ENCODE assay signal across 8 cellular contexts in genomic region chr11:117875397-117876048, GRCh38. TPM values are rescaled to one million over a fixed set of nuclear protein-coding genes. Genes with fewer than 3 reads are reported as not detected.
DNase-seq lines count a peak whose midpoint lies in the region; ATAC-seq, FAIRE-seq and TF ChIP-seq lines count a peak whose summit lies in the region.

No MANE protein-coding gene starts in this region.

- peaks cover 0 to 11% of the 10 kb centered on the region in 2 experiments; a peak in 2 of 5 replicates for H3K4me1 ChIP-seq in K562 (replicated peaks in 1 of 2; ENCODE audit: control insufficient read depth in 2 of 2, insufficient read depth in 2 of 2, low read length in 2 of 2)
- H3K4me1 ChIP-seq in muscle layer of colon (ENCODE audit: insufficient read depth, low read length), result peaks cover 65% of the 10 kb centered on the region
- H3K4me1 ChIP-seq in uterus, result peaks cover 15 to 18% of the 10 kb centered on the region in 2 donors

- WGBS in K562 (ENCODE audit: insufficient coverage, low coverage, missing lambda C conversion rate), result 3% methylated on average over 17 of the region's 19 CpGs

- H3K9me3 ChIP-seq in K562 (replicated peaks; ENCODE audit: control insufficient read depth, insufficient read depth, low read depth, low read length) (no peaks in the 10 kb centered on the region), muscle layer of colon (ENCODE audit: low read length) (no peaks in the 10 kb centered on the region), uterus (no peaks in the 10 kb centered on the region)

- H3K4me3 Mint-ChIP-seq in Calu3 (ENCODE audit: low read depth, unreplicated experiment), result peak overlapping the region; percentile 71

- no peak overlapping the region for H3K27ac ChIP-seq in K562 (ENCODE audit: extremely low read depth, low read depth, low read length)
- H3K27ac ChIP-seq in muscle layer of colon (ENCODE audit: low read depth, low read length), result peak overlapping the region; percentile 98
- H3K27ac ChIP-seq in uterus, result peak overlapping the region; percentile 85 to 89

- TF ChIP-seq POLR2A in K562 (conservative IDR thresholded peaks at IDR 0.05) (no peak), uterus (IDR thresholded peaks at IDR 0.05) (no peak)

- H3K4me2 ChIP-seq in K562 (ENCODE audit: insufficient read depth, low read length), result no peak overlapping the region

- H3K36me3 ChIP-seq in K562 (ENCODE audit: control insufficient read depth, insufficient read depth, low read length) (no peaks in the 10 kb centered on the region), muscle layer of colon (ENCODE audit: insufficient read depth, low read length) (no peaks in the 10 kb centered on the region), uterus (no peaks in the 10 kb centered on the region)

- no peak for TF ChIP-seq EP300 in K562 (IDR thresholded peaks at IDR 0.05; ENCODE audit: low read length)

- H3K9ac ChIP-seq in K562 (ENCODE audit: insufficient read depth in 1 of 2, low read depth in 2 of 2, low read length in 2 of 2) (no peak overlapping the region), muscle layer of colon (ENCODE audit: low read length) (peak overlapping the region; percentile 90)

- H3K27me3 ChIP-seq in K562 (ENCODE audit: control insufficient read depth in 2 of 2, insufficient read depth in 2 of 2, low read length in 2 of 2), result peaks cover 76 to 97% of the 10 kb centered on the region in 2 experiments
- H3K27me3 ChIP-seq in muscle layer of colon (ENCODE audit: control insufficient read depth in 1 of 2, insufficient read depth in 2 of 2, low read length in 2 of 2), result no peaks in the 10 kb centered on the region
- no peaks in the 10 kb centered on the region for H3K27me3 ChIP-seq in uterus

- H4K20me1 ChIP-seq in K562 (replicated peaks; ENCODE audit: control insufficient read depth, insufficient read depth, low read length), result peaks cover 13% of the 10 kb centered on the region

- POLR2A ChIA-PET in K562 (lab: Yijun Ruan, JAX), result interaction anchor here (0.5 kb wide), 1 partner anchor 9 kb away, joined by 3 read pairs; no protein-coding TSS in a partner anchor

- in situ Hi-C loops in K562 (cut with MboI), result no loop called here

- no peaks in the 10 kb centered on the region for H3K9me3 Mint-ChIP-seq in Calu3 (ENCODE audit: low read depth, unreplicated experiment)

- no peak overlapping the region for H2AFZ ChIP-seq in K562 (ENCODE audit: low read depth, low read length)

- H3K79me2 ChIP-seq in K562 (ENCODE audit: control insufficient read depth, insufficient read depth, low read length), result no peaks in the 10 kb centered on the region

- DNase-seq in Calu3 (no peak), NCI-H526 treated with DMSO at 0.1 percent for 48 hours (lab: John Stamatoyannopoulos, UW) (peak; percentile 84), K562 (ENCODE audit: extremely low read depth in 1 of 4, low spot score in 3 of 4) (no peak), uterus (no peak)

- no TSS peak for BruUV-seq in Calu3 (replicated peaks; lab: Mats Ljungman, UMichigan)
- BruUV-seq in K562 (replicated peaks; lab: Mats Ljungman, UMichigan), result no TSS peak

- H3K4me3 ChIP-seq in K562, result no peak overlapping the region
- H3K4me3 ChIP-seq in muscle layer of colon (ENCODE audit: low read depth in 1 of 2, low read length in 2 of 2), result peak overlapping the region; percentile 78 to 96
- peak overlapping the region; percentile 74 to 83 for H3K4me3 ChIP-seq in uterus

- no peak for FAIRE-seq in K562 (lab: Jason Lieb, UNC)

- no peak for TF ChIP-seq RAD21 in K562 (CRISPR knock-in tag; conservative IDR thresholded peaks at IDR 0.05 in 1 of 2, IDR thresholded peaks at IDR 0.05 in 1 of 2)

- peaks cover 8% of the 10 kb centered on the region for H3K4me1 Mint-ChIP-seq in Calu3 (ENCODE audit: low read depth, unreplicated experiment)

- CTCF ChIA-PET in Calu3 (lab: Charles Lee), result no interaction called here
- CTCF ChIA-PET in K562 (lab: Yijun Ruan, JAX; ENCODE audit: low intra/inter-chr PET ratio), result no interaction called here

- ATAC-seq in K562 (no peak), GM18867 (IDR thresholded peaks at IDR 0.05; ENCODE audit: unreplicated experiment) (no peak), HG02623 (IDR thresholded peaks at IDR 0.05; ENCODE audit: unreplicated experiment) (no peak), GM21526 (IDR thresholded peaks at IDR 0.05; ENCODE audit: low FRiP score, unreplicated experiment) (no peak)

- peaks cover 7% of the 10 kb centered on the region for H3K36me3 Mint-ChIP-seq in Calu3 (ENCODE audit: insufficient read depth, unreplicated experiment)

- intact Hi-C loops in Calu3 (cut with micrococcal nuclease; ENCODE audit: unreplicated experiment) (no loop called here), K562 (cut with micrococcal nuclease) (no loop called here), uterus (cut with DNase I; ENCODE audit: low total_unique reads) (no loop called here)

- no peaks in the 10 kb centered on the region for H3K9me1 ChIP-seq in K562 (ENCODE audit: control insufficient read depth, insufficient read depth, low read length)

- H3K27me3 Mint-ChIP-seq in Calu3 (ENCODE audit: unreplicated experiment), result peaks cover 92% of the 10 kb centered on the region

- H3K27ac Mint-ChIP-seq in Calu3 (ENCODE audit: unreplicated experiment), result no peak overlapping the region

- TF ChIP-seq CTCF in Calu3 (IDR thresholded peaks at IDR 0.05; ENCODE audit: unreplicated experiment) (no peak), K562 (IDR thresholded peaks at IDR 0.05 in 2 of 3, conservative IDR thresholded peaks at IDR 0.05 in 1 of 3; ENCODE audit: insufficient read depth in 2 of 3, low read depth in 1 of 3, low read length in 3 of 3) (no peak), uterus (IDR thresholded peaks at IDR 0.05) (peak in 1 of 4 experiments; percentile 15)

RNA-seq across cellular contexts. Expression of gene FXYD6, which starts 0.9 kb away (rescaled TPM):
- total RNA-seq in Calu3 (2022) (0.61 and 0.78 TPM in 2 replicates), K562 (2014; rRNA removed) (not detected in 2 replicates), K562 (2014; rRNA removed; fragmentation: Illumina TruSeq; extraction: Trizol) (not detected in 2 replicates), K562 (2015; rRNA removed; fragmentation: Illumina TruSeq; extraction: Trizol) (not detected in 2 replicates), K562 (2021) (0.27 and 0.35 TPM in 2 replicates), uterus (100 to 1,000 TPM in 3 of 4 donors, 10 to 100 TPM in 1; 85.3 to 307 (median 192) TPM)
- total RNA-seq in K562 (2011; cell fraction: chromatin; rRNA removed; ENCODE audit: low replicate concordance), result not detected in 2 replicates
- total RNA-seq in K562 (2011; cell fraction: nucleolus; rRNA removed), result not detected in 2 replicates
- total RNA-seq in K562 (2011; cell fraction: nucleoplasm; rRNA removed), result not detected in 2 replicates
- polyA plus RNA-seq in K562 (2011; rRNA removed) (not detected in 2 replicates), K562 (2014; fragmentation: Illumina TruSeq; extraction: Trizol) (not detected in 2 replicates), K562 (2014; fragmentation: Nextera tagmentation; extraction: Ambion mirVana) (not detected), K562 (2014; rRNA removed) (0.07 TPM in 1 of 2 replicates, not detected in the other)
- 0.06 TPM in 1 of 2 replicates, not detected in the other for polyA plus RNA-seq in K562 (2011; cell fraction: cytosol; rRNA removed)
- polyA plus RNA-seq in K562 (2011; cell fraction: nucleus; rRNA removed), result 0.11 TPM in 1 of 2 replicates, not detected in the other
- 0.07 and 0.14 TPM in 2 replicates for polyA plus RNA-seq in K562 (2012)
- 0.18 TPM in 1 of 2 replicates, not detected in the other for polyA minus RNA-seq in K562 (2011; rRNA and poly(A)+ RNA removed)
- polyA minus RNA-seq in K562 (2011; cell fraction: cytosol; rRNA and poly(A)+ RNA removed), result not detected in 2 replicates
- polyA minus RNA-seq in K562 (2011; cell fraction: nucleus; rRNA and poly(A)+ RNA removed), result not detected in 2 replicates

RNA-seq across cellular contexts. Expression of gene FXYD2, which starts 51.0 kb away (rescaled TPM):
- total RNA-seq in Calu3 (2022) (7.9 and 9.0 TPM in 2 replicates), K562 (2014; rRNA removed) (not detected in 2 replicates), K562 (2014; rRNA removed; fragmentation: Illumina TruSeq; extraction: Trizol) (not detected in 2 replicates), K562 (2015; rRNA removed; fragmentation: Illumina TruSeq; extraction: Trizol) (not detected in 2 replicates), K562 (2021) (0.29 TPM in 1 of 2 replicates, not detected in the other), uterus (10 to 100 TPM in 1 of 4 donors, 1 to 10 TPM in 3; 2.1 to 36.4 (median 6.2) TPM)
- not detected in 2 replicates for total RNA-seq in K562 (2011; cell fraction: chromatin; rRNA removed; ENCODE audit: low replicate concordance)
- not detected in 2 replicates for total RNA-seq in K562 (2011; cell fraction: nucleolus; rRNA removed)
- not detected in 2 replicates for total RNA-seq in K562 (2011; cell fraction: nucleoplasm; rRNA removed)
- polyA plus RNA-seq in K562 (2011; rRNA removed) (not detected in 2 replicates), K562 (2014; fragmentation: Illumina TruSeq; extraction: Trizol) (not detected in 2 replicates), K562 (2014; fragmentation: Nextera tagmentation; extraction: Ambion mirVana) (not detected), K562 (2014; rRNA removed) (not detected in 2 replicates)
- not detected in 2 replicates for polyA plus RNA-seq in K562 (2011; cell fraction: cytosol; rRNA removed)
- not detected in 2 replicates for polyA plus RNA-seq in K562 (2011; cell fraction: nucleus; rRNA removed)
- not detected in 2 replicates for polyA plus RNA-seq in K562 (2012)
- polyA minus RNA-seq in K562 (2011; rRNA and poly(A)+ RNA removed), result not detected in 2 replicates
- polyA minus RNA-seq in K562 (2011; cell fraction: cytosol; rRNA and poly(A)+ RNA removed), result not detected in 2 replicates
- not detected in 2 replicates for polyA minus RNA-seq in K562 (2011; cell fraction: nucleus; rRNA and poly(A)+ RNA removed)

RNA-seq across cellular contexts. Expression of gene TMPRSS13, which starts 53.7 kb away (rescaled TPM):
- total RNA-seq in Calu3 (2022) (1.4 and 2.3 TPM in 2 replicates), K562 (2014; rRNA removed) (0.08 and 0.27 TPM in 2 replicates), K562 (2014; rRNA removed; fragmentation: Illumina TruSeq; extraction: Trizol) (0.15 TPM in 1 of 2 replicates, not detected in the other), K562 (2015; rRNA removed; fragmentation: Illumina TruSeq; extraction: Trizol) (0.14 and 0.19 TPM in 2 replicates), K562 (2021) (0.29 and 0.34 TPM in 2 replicates), uterus (under 1 TPM in 3 of 4 donors, not detected in 1; 0.15 to 0.90 (median 0.51) TPM)
- 1.1 TPM in 2 replicates for total RNA-seq in K562 (2011; cell fraction: chromatin; rRNA removed; ENCODE audit: low replicate concordance)
- total RNA-seq in K562 (2011; cell fraction: nucleolus; rRNA removed), result 0.33 and 0.66 TPM in 2 replicates
- 0.46 and 0.59 TPM in 2 replicates for total RNA-seq in K562 (2011; cell fraction: nucleoplasm; rRNA removed)
- polyA plus RNA-seq in K562 (2011; rRNA removed) (0.25 and 0.37 TPM in 2 replicates), K562 (2014; fragmentation: Illumina TruSeq; extraction: Trizol) (0.13 and 0.24 TPM in 2 replicates), K562 (2014; fragmentation: Nextera tagmentation; extraction: Ambion mirVana) (under 1 TPM; 0.11 to 0.13 TPM), K562 (2014; rRNA removed) (0.23 and 0.25 TPM in 2 replicates)
- 0.24 and 0.46 TPM in 2 replicates for polyA plus RNA-seq in K562 (2011; cell fraction: cytosol; rRNA removed)
- 1.2 and 1.7 TPM in 2 replicates for polyA plus RNA-seq in K562 (2011; cell fraction: nucleus; rRNA removed)
- 0.29 and 0.48 TPM in 2 replicates for polyA plus RNA-seq in K562 (2012)
- 0.21 TPM in 2 replicates for polyA minus RNA-seq in K562 (2011; rRNA and poly(A)+ RNA removed)
- polyA minus RNA-seq in K562 (2011; cell fraction: cytosol; rRNA and poly(A)+ RNA removed), result 0.48 TPM in 1 of 2 replicates, not detected in the other
- polyA minus RNA-seq in K562 (2011; cell fraction: nucleus; rRNA and poly(A)+ RNA removed), result 0.40 and 0.44 TPM in 2 replicates

Comparison
In these comparisons a context has a peak if more than half of its experiments do, and no peak if none do; other contexts are left out.
1. RNA of gene FXYD6, which starts 0.9 kb away (total RNA-seq): 85.3 to 307 TPM in uterus; 0.61 to 0.78 TPM in Calu3 and 0.27 to 0.35 TPM in K562; every median in the first group is over 10 times any median in the second.